In genomic region chr2:41869542-41870256, GRCh38 we compare ENCODE assay signal across 8 cellular contexts.
DNase-seq lines count a peak whose midpoint lies in the region; ATAC-seq and TF ChIP-seq lines count a peak whose summit lies in the region.

No MANE protein-coding gene starts in this region.

- H3K36me3 Mint-ChIP-seq in neural crest cell (ENCODE audit: low read depth) = no peaks in the 10 kb centered on the region

- H3K4me3 Mint-ChIP-seq in neural crest cell = no peak overlapping the region

- no peaks in the 10 kb centered on the region for H3K27me3 ChIP-seq in Peyer's patch
- H3K27me3 ChIP-seq in stomach = no peaks in the 10 kb centered on the region

- TF ChIP-seq CTCF in Peyer's patch (IDR thresholded peaks at IDR 0.05) (peak; percentile 47 to 91 (median 85)), fibroblast of pulmonary artery (IDR thresholded peaks at IDR 0.05; ENCODE audit: low read length, missing control alignments) (peak; percentile 86), neural crest cell (conservative IDR thresholded peaks at IDR 0.05) (peak; percentile 94), stomach (IDR thresholded peaks at IDR 0.05) (peak in 5 of 7 experiments; percentile 55 to 92 (median 85))

- 29 to 38% (median 33%) methylated on average over 3 of the region's 3 CpGs for WGBS in stomach, 5 donors

- H3K9me3 ChIP-seq in Peyer's patch = no peaks in the 10 kb centered on the region
- no peaks in the 10 kb centered on the region for H3K9me3 ChIP-seq in stomach

- no peak overlapping the region for H3K4me3 ChIP-seq in Peyer's patch
- H3K4me3 ChIP-seq in fibroblast of pulmonary artery (replicated peaks; ENCODE audit: low read depth, low read length) = no peak overlapping the region
- H3K4me3 ChIP-seq in stomach = no peak overlapping the region

- no peak overlapping the region for H3K27ac Mint-ChIP-seq in neural crest cell (ENCODE audit: unreplicated experiment)

- TF ChIP-seq POLR2A in Peyer's patch (IDR thresholded peaks at IDR 0.05) = no peak
- no peak for TF ChIP-seq POLR2A in stomach (IDR thresholded peaks at IDR 0.05)

- H3K36me3 ChIP-seq in Peyer's patch (no peaks in the 10 kb centered on the region), stomach (no peaks in the 10 kb centered on the region)

- DNase-seq in NCI-H748 (lab: John Stamatoyannopoulos, UW; ENCODE audit: unreplicated experiment) (peak; percentile 51), NCI-H748 treated with DMSO at 0.1 percent for 48 hours (lab: John Stamatoyannopoulos, UW) (no peak), Peyer's patch (peak; percentile 52 to 89 (median 84)), activated T-helper 1 cell treated with Interleukin-2 at 50 U/mL for 16 hours (ENCODE audit: low read depth) (peak; percentile 48), fibroblast of pulmonary artery (ENCODE audit: low read depth) (peak; percentile 76), neural crest cell (ENCODE audit: low read depth, low spot score) (peak; percentile 83), stomach (peak; percentile 72)

- TF ChIP-seq EP300 in stomach (IDR thresholded peaks at IDR 0.05) = no peak

- intact Hi-C loops in stomach (cut with DNase I; ENCODE audit: low total_unique reads) = loop anchor here (5.0 kb wide), 1 partner anchor 218 kb away; no protein-coding TSS in a partner anchor

- peaks cover 0 to 15% (median 0%) of the 10 kb centered on the region in 4 donors for H3K4me1 ChIP-seq in Peyer's patch
- H3K4me1 ChIP-seq in stomach = peaks cover 0 to 14% (median 5%) of the 10 kb centered on the region in 4 donors

- peak; percentile 69 for ATAC-seq in HG03103 (IDR thresholded peaks at IDR 0.05; ENCODE audit: low read depth, unreplicated experiment)

- no peaks in the 10 kb centered on the region for H3K27me3 Mint-ChIP-seq in neural crest cell (ENCODE audit: low read depth)

- peaks cover 47% of the 10 kb centered on the region for H3K4me1 Mint-ChIP-seq in neural crest cell

- no peaks in the 10 kb centered on the region for H3K9me3 Mint-ChIP-seq in neural crest cell

- H3K27ac ChIP-seq in Peyer's patch = no peak overlapping the region
- no peak overlapping the region for H3K27ac ChIP-seq in stomach
